ENCODE assay signal across 35 cellular contexts in the genomic region with DNA sequence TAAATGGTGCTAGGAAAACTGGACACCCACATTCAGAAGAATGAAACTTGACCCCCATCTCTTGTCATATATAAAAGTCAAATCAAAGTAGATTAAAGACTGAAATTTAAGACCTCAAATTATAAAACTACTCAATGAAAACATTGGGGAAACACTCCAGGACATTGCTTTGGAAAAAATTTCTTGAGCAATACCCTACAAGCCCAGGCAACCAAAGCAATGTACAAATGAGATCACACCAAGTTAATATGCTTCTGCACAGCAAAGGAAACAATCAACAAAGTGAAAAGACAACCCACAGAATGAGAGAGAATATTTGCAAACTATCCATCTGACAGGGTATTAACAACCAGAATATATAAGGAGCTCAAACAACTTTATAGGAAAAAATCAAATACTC.
DNase-seq lines count a peak whose midpoint lies in the region; FAIRE-seq and TF ChIP-seq lines count a peak whose summit lies in the region.
"Had no signal": no experiment of that assay in that cellular context is flagged by ENCODE, and none has a peak within 500 bp of the region (broad histone marks: within the 10 kb centered on the region; RNA-seq: fewer than 3 reads in every experiment).

No MANE protein-coding gene starts in this region.

- CTCF ChIA-PET in mammary epithelial cell (lab: Charles Lee; ENCODE audit: low non-redundant PET) = no interaction called here
- CTCF ChIA-PET in MCF 10A (lab: Yijun Ruan, JAX) = interaction anchor here (0.6 to 0.8 kb wide), 2 partner anchors 125 to 203 kb away, joined by 3 to 8 read pairs; no protein-coding TSS in a partner anchor

- no peak for FAIRE-seq in bronchial epithelial cell (lab: Jason Lieb, UNC)
- FAIRE-seq: A204.1, D721Med had no signal

- H3K36me3 ChIP-seq in mammary epithelial cell (ENCODE audit: insufficient read depth, low read length) = no peaks in the 10 kb centered on the region
- H3K36me3 ChIP-seq in bronchial epithelial cell (ENCODE audit: control insufficient read depth, insufficient read depth, low read length) = no peaks in the 10 kb centered on the region
- H3K36me3 ChIP-seq: BE2C; BLaER1; BLaER1 treated with 17β-estradiol and CSF1 and Interleukin-3, amounts not matched to agents 10 nM and 100 nM had no signal

- H4K20me1 ChIP-seq in mammary epithelial cell (ENCODE audit: insufficient read depth, low read length) = no peaks in the 10 kb centered on the region
- H4K20me1 ChIP-seq: BLaER1; BLaER1 treated with 17β-estradiol and CSF1 and Interleukin-3, amounts not matched to agents 10 nM and 100 nM had no signal

- no peak overlapping the region for H3K4me2 ChIP-seq in mammary epithelial cell (ENCODE audit: insufficient read depth, low read depth, low read length)
- H3K4me2 ChIP-seq: A549; BLaER1; BLaER1 treated with 17β-estradiol and CSF1 and Interleukin-3, amounts not matched to agents 10 nM and 100 nM had no signal

- H3K27ac Mint-ChIP-seq in MCF 10A (ENCODE audit: low read depth, unreplicated experiment) = no peak overlapping the region
- H3K27ac Mint-ChIP-seq: B cell; CD14-positive monocyte; CD4-positive, alpha-beta memory T cell; CD4-positive, alpha-beta T cell; CD4-positive, CD25-positive, alpha-beta regulatory T cell; CD8-positive, alpha-beta memory T cell; CD8-positive, alpha-beta T cell had no signal

- H3K4me3 ChIP-seq in mammary epithelial cell (replicated peaks in 1 of 3; ENCODE audit: insufficient read depth in 1 of 3, low read depth in 2 of 3, low read length in 3 of 3) (no peak overlapping the region), bronchial epithelial cell (ENCODE audit: low read depth, low read length) (no peak overlapping the region), epithelial cell of esophagus (ENCODE audit: low read length) (no peak overlapping the region)
- H3K4me3 ChIP-seq: A549; BLaER1; BLaER1 treated with 17β-estradiol and CSF1 and Interleukin-3, amounts not matched to agents 10 nM and 100 nM had no signal

- H3K27ac ChIP-seq in mammary epithelial cell (ENCODE audit: insufficient read depth, low read depth, low read length) = no peak overlapping the region
- H3K27ac ChIP-seq: 22Rv1; A549; BLaER1; BLaER1 treated with 17β-estradiol and CSF1 and Interleukin-3, amounts not matched to agents 10 nM and 100 nM; C4-2B had no signal

- no peaks in the 10 kb centered on the region for H3K79me2 ChIP-seq in mammary epithelial cell (ENCODE audit: insufficient read depth, low read length)

- H3K27me3 Mint-ChIP-seq in MCF 10A (ENCODE audit: insufficient read depth, unreplicated experiment) = no peaks in the 10 kb centered on the region
- H3K27me3 Mint-ChIP-seq: B cell; CD4-positive, alpha-beta memory T cell; CD4-positive, alpha-beta T cell; CD4-positive, CD25-positive, alpha-beta regulatory T cell; CD8-positive, alpha-beta memory T cell had no signal

- dilution Hi-C loops in mammary epithelial cell (cut with HindIII; ENCODE audit: low sequenced_read_pairs) = no loop called here

- peaks cover 5% of the 10 kb centered on the region for H3K4me1 ChIP-seq in mammary epithelial cell (ENCODE audit: insufficient read depth, low read length)
- H3K4me1 ChIP-seq: A549; BE2C; BLaER1; BLaER1 treated with 17β-estradiol and CSF1 and Interleukin-3, amounts not matched to agents 10 nM and 100 nM; Caco-2 had no signal

- H2AFZ ChIP-seq in mammary epithelial cell (ENCODE audit: low read depth, low read length) = no peak overlapping the region

- no peaks in the 10 kb centered on the region for H3K9me3 ChIP-seq in mammary epithelial cell (replicated peaks; ENCODE audit: insufficient read depth, low read length)
- H3K9me3 ChIP-seq: BE2C, BLaER1 had no signal

- no peaks in the 10 kb centered on the region for H3K4me1 Mint-ChIP-seq in MCF 10A (ENCODE audit: insufficient read depth, unreplicated experiment)
- H3K4me1 Mint-ChIP-seq: B cell; CD14-positive monocyte; CD4-positive, alpha-beta memory T cell; CD4-positive, CD25-positive, alpha-beta regulatory T cell; CD8-positive, alpha-beta memory T cell had no signal

- DNase-seq in mammary epithelial cell = peak; percentile 41
- no peak for DNase-seq in MCF 10A (ENCODE audit: unreplicated experiment)
- peak; percentile 62 for DNase-seq in bronchial epithelial cell (ENCODE audit: low read depth)
- peak; percentile 63 for DNase-seq in epithelial cell of esophagus (ENCODE audit: low read depth)
- DNase-seq in HT-29 (ENCODE audit: low spot score) = no peak
- no peak for DNase-seq in stimulated activated CD4-positive, alpha-beta T cell treated with anti-CD3 and anti-CD28 coated beads, Interleukin-12 subunit alpha, Interleukin-12 subunit beta, amount 100 ng/mL, for 4 hours
- DNase-seq: 8988T; ACHN; AML-193; BE2C; C1 segment of cervical spinal cord; Caco-2; Calu3; CD4-positive, alpha-beta memory T cell; CD4-positive, alpha-beta T cell; CD4-positive, CD25-positive, alpha-beta regulatory T cell; CD8-positive, alpha-beta memory T cell; CD8-positive, alpha-beta T cell; COR-L47; DMS 273 treated with DMSO at 0.1 percent for 48 hours; DMS153; DMS53; DMS79; DMS79 treated with DMSO at 0.1 percent for 48 hours; DND-41; EL had no signal

- intact Hi-C loops in mammary epithelial cell (cut with micrococcal nuclease) = no loop called here
- intact Hi-C loops in MCF 10A (cut with micrococcal nuclease) = no loop called here

- POLR2A ChIA-PET in MCF 10A (lab: Yijun Ruan, JAX) = interaction anchor here (1.4 kb wide), 1 partner anchor 14 kb away, joined by 5 read pairs; no protein-coding TSS in a partner anchor

- no TSS peak for BruUV-seq in mammary epithelial cell (replicated peaks; lab: Mats Ljungman, UMichigan)
- BruUV-seq in MCF 10A (replicated peaks; lab: Mats Ljungman, UMichigan) = no TSS peak

- no peaks in the 10 kb centered on the region for H3K9me3 Mint-ChIP-seq in MCF 10A (ENCODE audit: unreplicated experiment)

- H3K4me3 Mint-ChIP-seq in MCF 10A (ENCODE audit: unreplicated experiment) = no peak overlapping the region
- H3K4me3 Mint-ChIP-seq: B cell; CD14-positive monocyte; CD4-positive, alpha-beta memory T cell; CD4-positive, alpha-beta T cell; CD4-positive, CD25-positive, alpha-beta regulatory T cell; CD8-positive, alpha-beta memory T cell; CD8-positive, alpha-beta T cell had no signal

- in situ Hi-C loops in mammary epithelial cell (cut with MboI; ENCODE audit: low sequenced_read_pairs in 2 of 2) = no loop called here

- H3K27me3 ChIP-seq in mammary epithelial cell (ENCODE audit: insufficient read depth, low read length) (no peaks in the 10 kb centered on the region), bronchial epithelial cell (ENCODE audit: control insufficient read depth, insufficient read depth, low read length) (no peaks in the 10 kb centered on the region)
- H3K27me3 ChIP-seq: BE2C; BLaER1; BLaER1 treated with 17β-estradiol and CSF1 and Interleukin-3, amounts not matched to agents 10 nM and 100 nM had no signal

- no peaks in the 10 kb centered on the region for H3K36me3 Mint-ChIP-seq in MCF 10A (ENCODE audit: insufficient read depth, unreplicated experiment)
- H3K36me3 Mint-ChIP-seq: CD14-positive monocyte; CD4-positive, alpha-beta memory T cell; CD4-positive, CD25-positive, alpha-beta regulatory T cell; CD8-positive, alpha-beta memory T cell; CD8-positive, alpha-beta T cell had no signal

- H3K9ac ChIP-seq in mammary epithelial cell (ENCODE audit: insufficient read depth, low read length) = no peak overlapping the region
- H3K9ac ChIP-seq: BLaER1; BLaER1 treated with 17β-estradiol and CSF1 and Interleukin-3, amounts not matched to agents 10 nM and 100 nM had no signal

- TF ChIP-seq CTCF in mammary epithelial cell (conservative IDR thresholded peaks at IDR 0.05 in 1 of 2, IDR thresholded peaks at IDR 0.05 in 1 of 2; ENCODE audit: extremely low read depth in 1 of 2, insufficient read depth in 1 of 2, low read depth in 1 of 2, low read length in 2 of 2) (no peak), MCF 10A (IDR thresholded peaks at IDR 0.05; ENCODE audit: unreplicated experiment) (no peak), bronchial epithelial cell (IDR thresholded peaks at IDR 0.05; ENCODE audit: insufficient read depth, low read length, severe bottlenecking) (no peak), epithelial cell of esophagus (IDR thresholded peaks at IDR 0.05; ENCODE audit: insufficient read depth, low read depth, low read length, missing control alignments) (no peak)

Comparison
In these comparisons a context has a peak if more than half of its experiments do, and no peak if none do; other contexts are left out.
1. DNase-seq: peak in mammary epithelial cell (single experiment), bronchial epithelial cell (single experiment) and epithelial cell of esophagus (single experiment); none in MCF 10A (single experiment), HT-29 (single experiment) and stimulated activated CD4-positive, alpha-beta T cell treated with anti-CD3 and anti-CD28 coated beads, Interleukin-12 subunit alpha, Interleukin-12 subunit beta, amount 100 ng/mL, for 4 hours (single experiment).